Comparison of ENCODE assay signal across 18 cellular contexts in genomic region chr11:128330203-128330602, GRCh38.
DNase-seq lines count a peak whose midpoint lies in the region; ATAC-seq lines count a peak whose summit lies in the region.
"Had no signal": no experiment of that assay in that cellular context is flagged by ENCODE, and none has a peak within 500 bp of the region (broad histone marks: within the 10 kb centered on the region; RNA-seq: fewer than 3 reads in every experiment).

No MANE protein-coding gene starts in this region.

- POLR2A ChIA-PET in CD8-positive, alpha-beta memory T cell (lab: Charles Lee): interaction anchor here (0.6 kb wide), 1 partner anchor 363 kb away, joined by 3 read pairs; no protein-coding TSS in a partner anchor
- POLR2A ChIA-PET in activated naive CD8-positive, alpha-beta T cell treated with anti-CD3 and anti-CD28 coated beads, Interleukin-2, amount 10 ng/mL, durations not matched to agents 7 days and 5 days (lab: Charles Lee): interaction anchor here (1.1 to 1.9 kb wide), 3 partner anchors 27 to 40 kb away, joined by 3 to 5 read pairs (median 3); no protein-coding TSS in a partner anchor
- POLR2A ChIA-PET in naive thymus-derived CD8-positive, alpha-beta T cell (lab: Charles Lee): interaction anchor here (0.6 to 3.0 kb wide), 6 partner anchors 8 to 143 kb away, joined by 3 to 8 read pairs (median 4); no protein-coding TSS in a partner anchor

- H3K9me3 ChIP-seq in CD4-positive, CD25-positive, alpha-beta regulatory T cell (ENCODE audit: control insufficient read depth in 2 of 2, low read length in 2 of 2): no peaks in the 10 kb centered on the region
- no peaks in the 10 kb centered on the region for H3K9me3 ChIP-seq in CD8-positive, alpha-beta memory T cell (ENCODE audit: low read length)
- H3K9me3 ChIP-seq: ovary, thoracic aorta had no signal

- peak overlapping the region; percentile 77 for H3K27ac ChIP-seq in CD4-positive, CD25-positive, alpha-beta regulatory T cell (ENCODE audit: insufficient read depth, low read length, poor library complexity, severe bottlenecking)
- H3K27ac ChIP-seq in CD8-positive, alpha-beta memory T cell (ENCODE audit: low read depth, low read length): no peak overlapping the region
- H3K27ac ChIP-seq: ovary had no signal

- no peaks in the 10 kb centered on the region for H3K27me3 ChIP-seq in CD4-positive, CD25-positive, alpha-beta regulatory T cell (ENCODE audit: control insufficient read depth, insufficient read depth, low read length)
- no peaks in the 10 kb centered on the region for H3K27me3 ChIP-seq in CD8-positive, alpha-beta memory T cell (ENCODE audit: insufficient read depth, low read length, poor library complexity, severe bottlenecking)
- H3K27me3 ChIP-seq: ovary had no signal

- ATAC-seq in CD4-positive, CD25-positive, alpha-beta regulatory T cell (ENCODE audit: low read depth in 2 of 2): no peak
- ATAC-seq in activated naive CD8-positive, alpha-beta T cell treated with anti-CD3 and anti-CD28 coated beads, Interleukin-2, amount 10 ng/mL, durations not matched to agents 7 days and 5 days (ENCODE audit: low read depth): no peak
- ATAC-seq in naive thymus-derived CD8-positive, alpha-beta T cell: no peak

- no peaks in the 10 kb centered on the region for H3K27me3 Mint-ChIP-seq in CD4-positive, CD25-positive, alpha-beta regulatory T cell
- H3K27me3 Mint-ChIP-seq in CD8-positive, alpha-beta memory T cell: no peaks in the 10 kb centered on the region
- no peaks in the 10 kb centered on the region for H3K27me3 Mint-ChIP-seq in activated naive CD8-positive, alpha-beta T cell treated with anti-CD3 and anti-CD28 coated beads, Interleukin-2, amount 10 ng/mL, durations not matched to agents 7 days and 5 days
- H3K27me3 Mint-ChIP-seq in naive thymus-derived CD8-positive, alpha-beta T cell: no peaks in the 10 kb centered on the region
- H3K27me3 Mint-ChIP-seq: activated B cell treated with CpG ODN at 0.5 μM for 24 hours had no signal

- H3K27ac Mint-ChIP-seq in CD4-positive, CD25-positive, alpha-beta regulatory T cell: peak overlapping the region; percentile 97 to 100 (median 99)
- peak overlapping the region; percentile 33 to 98 (median 95) for H3K27ac Mint-ChIP-seq in CD8-positive, alpha-beta memory T cell
- peak overlapping the region; percentile 83 for H3K27ac Mint-ChIP-seq in activated naive CD8-positive, alpha-beta T cell treated with anti-CD3 and anti-CD28 coated beads, Interleukin-2, amount 10 ng/mL, durations not matched to agents 7 days and 5 days
- H3K27ac Mint-ChIP-seq in naive thymus-derived CD8-positive, alpha-beta T cell: peak overlapping the region; percentile 93 to 99 (median 98)
- H3K27ac Mint-ChIP-seq: activated B cell treated with CpG ODN at 0.5 μM for 24 hours, HFFc6 had no signal

- no peaks in the 10 kb centered on the region for H3K9me3 Mint-ChIP-seq in CD4-positive, CD25-positive, alpha-beta regulatory T cell
- no peaks in the 10 kb centered on the region for H3K9me3 Mint-ChIP-seq in CD8-positive, alpha-beta memory T cell
- H3K9me3 Mint-ChIP-seq in activated naive CD8-positive, alpha-beta T cell treated with anti-CD3 and anti-CD28 coated beads, Interleukin-2, amount 10 ng/mL, durations not matched to agents 7 days and 5 days: peaks cover 1% of the 10 kb centered on the region
- H3K9me3 Mint-ChIP-seq in naive thymus-derived CD8-positive, alpha-beta T cell: no peaks in the 10 kb centered on the region
- H3K9me3 Mint-ChIP-seq: activated B cell treated with CpG ODN at 0.5 μM for 24 hours, HFFc6 had no signal

- H3K4me1 ChIP-seq in CD4-positive, CD25-positive, alpha-beta regulatory T cell (ENCODE audit: control insufficient read depth, insufficient read depth, low read length, poor library complexity, severe bottlenecking): peaks cover 57% of the 10 kb centered on the region
- H3K4me1 ChIP-seq in CD8-positive, alpha-beta memory T cell (ENCODE audit: insufficient read depth, low read length): peaks cover 64% of the 10 kb centered on the region

- no peaks in the 10 kb centered on the region for H3K36me3 ChIP-seq in CD4-positive, CD25-positive, alpha-beta regulatory T cell (ENCODE audit: control insufficient read depth, insufficient read depth, low read length)
- H3K36me3 ChIP-seq in CD8-positive, alpha-beta memory T cell (ENCODE audit: insufficient read depth, low read length): no peaks in the 10 kb centered on the region
- H3K36me3 ChIP-seq: ovary, thoracic aorta had no signal

- peaks cover 37 to 72% (median 62%) of the 10 kb centered on the region in 4 donors for H3K4me1 Mint-ChIP-seq in CD4-positive, CD25-positive, alpha-beta regulatory T cell
- H3K4me1 Mint-ChIP-seq in CD8-positive, alpha-beta memory T cell: peaks cover 63 to 85% (median 76%) of the 10 kb centered on the region in 3 donors
- peaks cover 59% of the 10 kb centered on the region for H3K4me1 Mint-ChIP-seq in activated naive CD8-positive, alpha-beta T cell treated with anti-CD3 and anti-CD28 coated beads, Interleukin-2, amount 10 ng/mL, durations not matched to agents 7 days and 5 days
- peaks cover 39 to 77% (median 70%) of the 10 kb centered on the region in 4 donors for H3K4me1 Mint-ChIP-seq in naive thymus-derived CD8-positive, alpha-beta T cell

- peak overlapping the region; percentile 49 for H3K4me3 ChIP-seq in CD4-positive, CD25-positive, alpha-beta regulatory T cell (ENCODE audit: low read depth, low read length)
- H3K4me3 ChIP-seq in CD8-positive, alpha-beta memory T cell (ENCODE audit: low read length): peak overlapping the region; percentile 31
- H3K4me3 ChIP-seq: ovary, thoracic aorta had no signal

- peak overlapping the region in 3 of 4 donors; percentile 65 to 79 (median 68) for H3K4me3 Mint-ChIP-seq in CD4-positive, CD25-positive, alpha-beta regulatory T cell
- H3K4me3 Mint-ChIP-seq in CD8-positive, alpha-beta memory T cell: peak overlapping the region in 6 of 7 donors; percentile 34 to 75 (median 64)
- peak overlapping the region; percentile 57 for H3K4me3 Mint-ChIP-seq in activated naive CD8-positive, alpha-beta T cell treated with anti-CD3 and anti-CD28 coated beads, Interleukin-2, amount 10 ng/mL, durations not matched to agents 7 days and 5 days
- H3K4me3 Mint-ChIP-seq in naive thymus-derived CD8-positive, alpha-beta T cell: peak overlapping the region in 9 of 10 donors; percentile 30 to 83 (median 72)
- H3K4me3 Mint-ChIP-seq: activated B cell treated with CpG ODN at 0.5 μM for 24 hours, HFFc6 had no signal

- no peaks in the 10 kb centered on the region for H3K36me3 Mint-ChIP-seq in CD4-positive, CD25-positive, alpha-beta regulatory T cell
- H3K36me3 Mint-ChIP-seq in CD8-positive, alpha-beta memory T cell: no peaks in the 10 kb centered on the region
- H3K36me3 Mint-ChIP-seq in activated naive CD8-positive, alpha-beta T cell treated with anti-CD3 and anti-CD28 coated beads, Interleukin-2, amount 10 ng/mL, durations not matched to agents 7 days and 5 days: peaks cover 3% of the 10 kb centered on the region
- H3K36me3 Mint-ChIP-seq in naive thymus-derived CD8-positive, alpha-beta T cell: peaks cover 0 to 2% (median 0%) of the 10 kb centered on the region in 3 donors

- no peak for DNase-seq in CD4-positive, CD25-positive, alpha-beta regulatory T cell
- DNase-seq in CD8-positive, alpha-beta memory T cell: no peak
- DNase-seq in activated naive CD8-positive, alpha-beta T cell treated with anti-CD3 and anti-CD28 coated beads, Interleukin-2, amount 10 ng/mL, durations not matched to agents 7 days and 5 days: no peak
- DNase-seq in naive thymus-derived CD8-positive, alpha-beta T cell: no peak
- DNase-seq in OCI-M2 (lab: John Stamatoyannopoulos, UW; ENCODE audit: unreplicated experiment) (no peak), DMS 273 (lab: John Stamatoyannopoulos, UW; ENCODE audit: unreplicated experiment) (no peak)
- DNase-seq in stimulated activated CD8-positive, alpha-beta memory T cell treated with anti-CD3 and anti-CD28 coated beads, Interleukin-4, amount 100 ng/mL, for 48 hours: no peak
- DNase-seq: activated B cell treated with CpG ODN at 0.5 μM for 24 hours; activated T-cell treated with anti-CD3 and anti-CD28 coated beads, Interleukin-2, amount 50 U/mL, for 48 hours; C1 segment of cervical spinal cord; foreskin melanocyte; HFFc6; KBM-7; midbrain; NCI-H1105 treated with DMSO at 0.1 percent for 48 hours; NCI-H446 treated with DMSO at 0.1 percent for 48 hours; ovary had no signal

- CTCF ChIA-PET in CD8-positive, alpha-beta memory T cell (lab: Charles Lee): interaction anchor here (2.1 kb wide), 1 partner anchor 40 kb away, joined by 9 read pairs; no protein-coding TSS in a partner anchor
